In genomic region chr4:106898621-106899230, GRCh38 we compare ENCODE assay signal across 8 cellular contexts.
DNase-seq lines count a peak whose midpoint lies in the region; ATAC-seq, FAIRE-seq and TF ChIP-seq lines count a peak whose summit lies in the region.

No MANE protein-coding gene starts in this region.

- no peaks in the 10 kb centered on the region for H3K36me3 Mint-ChIP-seq in T-helper 2 cell treated with Interferon-gamma antibody and Interleukin-4, amounts not matched to agents 5 μg/mL and 100 μg/mL, for 36 hours (ENCODE audit: low read depth)

- TF ChIP-seq EP300 in ovary (IDR thresholded peaks at IDR 0.05), result no peak

- H3K4me3 ChIP-seq in epithelial cell of esophagus (ENCODE audit: low read length) (no peak overlapping the region), ovary (no peak overlapping the region)

- no peaks in the 10 kb centered on the region for H3K9me3 ChIP-seq in ovary

- no peaks in the 10 kb centered on the region for H3K36me3 ChIP-seq in ovary

- H3K27ac Mint-ChIP-seq in T-helper 2 cell treated with Interferon-gamma antibody and Interleukin-4, amounts not matched to agents 5 μg/mL and 100 μg/mL, for 36 hours, result no peak overlapping the region

- no peak overlapping the region for H3K27ac ChIP-seq in ovary

- H3K4me1 ChIP-seq in ovary (ENCODE audit: insufficient read depth), result no peaks in the 10 kb centered on the region

- no peaks in the 10 kb centered on the region for H3K9me3 Mint-ChIP-seq in T-helper 2 cell treated with Interferon-gamma antibody and Interleukin-4, amounts not matched to agents 5 μg/mL and 100 μg/mL, for 36 hours

- no peak for TF ChIP-seq POLR2A in ovary (IDR thresholded peaks at IDR 0.05)

- peak; percentile 77 for ATAC-seq in GM18909 (IDR thresholded peaks at IDR 0.05; ENCODE audit: poor library complexity, unreplicated experiment)
- ATAC-seq in HG03378 (IDR thresholded peaks at IDR 0.05; ENCODE audit: unreplicated experiment), result peak; percentile 87

- H3K4me1 Mint-ChIP-seq in T-helper 2 cell treated with Interferon-gamma antibody and Interleukin-4, amounts not matched to agents 5 μg/mL and 100 μg/mL, for 36 hours (ENCODE audit: low read depth), result no peaks in the 10 kb centered on the region

- no peaks in the 10 kb centered on the region for H3K27me3 ChIP-seq in ovary

- no peaks in the 10 kb centered on the region for H3K27me3 Mint-ChIP-seq in T-helper 2 cell treated with Interferon-gamma antibody and Interleukin-4, amounts not matched to agents 5 μg/mL and 100 μg/mL, for 36 hours (ENCODE audit: low read depth)

- 45 to 47% (median 47%) methylated on average over 4 of the region's 4 CpGs for WGBS in ovary, 3 donors

- DNase-seq in DMS 273 (lab: John Stamatoyannopoulos, UW; ENCODE audit: unreplicated experiment), result peak; percentile 59
- no peak for DNase-seq in DMS 273 treated with DMSO at 0.1 percent for 48 hours (lab: John Stamatoyannopoulos, UW)
- DNase-seq in RCC 7860 (ENCODE audit: low spot score), result peak; percentile 17
- DNase-seq in epithelial cell of esophagus (ENCODE audit: low read depth), result peak; percentile 75
- DNase-seq in ovary, result peak in 4 of 5 donors; percentile 15 to 53 (median 17)
- DNase-seq in T-helper 2 cell treated with Interferon-gamma antibody and Interleukin-4, amounts not matched to agents 5 μg/mL and 100 μg/mL, for 36 hours (ENCODE audit: low spot score), result no peak

- intact Hi-C loops in ovary (cut with DNase I), result no loop called here

- FAIRE-seq in RCC 7860 (lab: Jason Lieb, UNC), result peak; percentile 50

- H3K4me3 Mint-ChIP-seq in T-helper 2 cell treated with Interferon-gamma antibody and Interleukin-4, amounts not matched to agents 5 μg/mL and 100 μg/mL, for 36 hours, result no peak overlapping the region

- TF ChIP-seq CTCF in epithelial cell of esophagus (IDR thresholded peaks at IDR 0.05; ENCODE audit: insufficient read depth, low read depth, low read length, missing control alignments) (peak; percentile 91), ovary (IDR thresholded peaks at IDR 0.05) (peak; percentile 19 to 51 (median 31))

Comparison
In these comparisons a context has a peak if more than half of its experiments do, and no peak if none do; other contexts are left out.
1. DNase-seq: peak in DMS 273 (single experiment), RCC 7860 (single experiment), epithelial cell of esophagus (single experiment) and ovary (4 of 5); none in DMS 273 treated with DMSO at 0.1 percent for 48 hours (single experiment) and T-helper 2 cell treated with Interferon-gamma antibody and Interleukin-4, amounts not matched to agents 5 μg/mL and 100 μg/mL, for 36 hours (single experiment).